19 cellular contexts compared by ENCODE assay signal in the genomic region with DNA sequence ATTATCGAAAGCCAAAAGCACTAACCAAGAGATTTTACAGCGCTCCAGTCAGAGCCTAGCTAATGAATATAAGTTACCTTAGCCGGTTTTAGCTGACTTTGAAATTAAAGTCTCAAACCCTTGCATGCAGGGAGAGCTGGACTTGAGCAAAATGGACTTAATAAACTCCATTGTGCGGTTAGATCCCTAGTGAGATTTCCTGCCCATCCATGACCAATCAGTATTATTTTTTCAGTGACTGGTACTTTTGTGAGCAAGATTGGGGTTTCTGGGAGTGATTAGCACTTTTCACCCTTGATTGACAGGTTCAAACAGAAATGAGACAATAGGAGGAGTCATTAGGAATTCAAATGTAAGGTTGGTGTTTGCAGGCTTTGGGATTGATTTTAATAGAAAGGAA.
DNase-seq lines count a peak whose midpoint lies in the region; ATAC-seq and TF ChIP-seq lines count a peak whose summit lies in the region.
"Had no signal": no experiment of that assay in that cellular context is flagged by ENCODE, and none has a peak within 500 bp of the region (broad histone marks: within the 10 kb centered on the region; RNA-seq: fewer than 3 reads in every experiment).

No MANE protein-coding gene starts in this region.

- H3K79me1 ChIP-seq in neuronal stem cell (ENCODE audit: low read depth, low read length), result no peaks in the 10 kb centered on the region

- no peak overlapping the region for H3K4ac ChIP-seq in neuronal stem cell (ENCODE audit: low read length)

- WGBS in neuronal stem cell (ENCODE audit: extremely low coverage in 2 of 2, insufficient read length in 2 of 2, insufficient replicate concordance in 1 of 2), 2 donors, result no CpG with 5 or more reads among the region's 4 CpGs

- intact Hi-C loops in left cardiac atrium (cut with DNase I), result no loop called here

- H3K9ac ChIP-seq in neuronal stem cell (ENCODE audit: low read depth, low read length, poor library complexity), result no peak overlapping the region
- H3K9ac ChIP-seq: BLaER1 had no signal

- no peak for TF ChIP-seq CTCF in kidney epithelial cell (IDR thresholded peaks at IDR 0.05; ENCODE audit: insufficient read depth, low read length, poor library complexity, severe bottlenecking)

- no peak overlapping the region for H3K14ac ChIP-seq in neuronal stem cell (ENCODE audit: low read length)

- no peak overlapping the region for H3K4me2 ChIP-seq in neuronal stem cell (ENCODE audit: insufficient read depth, low read length, poor library complexity, severe bottlenecking)
- H3K4me2 ChIP-seq: BLaER1, PC-9 had no signal

- no peak overlapping the region for H2BK15ac ChIP-seq in neuronal stem cell (ENCODE audit: low read length)

- H2BK5ac ChIP-seq in neuronal stem cell (ENCODE audit: low read length), result no peak overlapping the region

- H2BK120ac ChIP-seq in neuronal stem cell (ENCODE audit: low read depth, low read length), result no peak overlapping the region

- no peak overlapping the region for H3K18ac ChIP-seq in neuronal stem cell (ENCODE audit: low read length)

- H3K36me3 ChIP-seq in H7 (replicated peaks; ENCODE audit: control insufficient read depth, insufficient read depth, low read length) (no peaks in the 10 kb centered on the region), kidney epithelial cell (ENCODE audit: control insufficient read depth, insufficient read depth, low read length) (no peaks in the 10 kb centered on the region), neuronal stem cell (replicated peaks in 1 of 2; ENCODE audit: control insufficient read depth in 2 of 2, insufficient read depth in 2 of 2, low read length in 2 of 2) (no peaks in the 10 kb centered on the region)
- H3K36me3 ChIP-seq: BLaER1 had no signal

- DNase-seq in H7 (peak; percentile 2), astrocyte of the hippocampus (ENCODE audit: low read depth, low spot score) (peak; percentile 26), kidney epithelial cell (ENCODE audit: low read depth) (peak; percentile 12), neuronal stem cell (ENCODE audit: low spot score) (peak; percentile 44), NCI-H510A treated with DMSO at 0.1 percent for 48 hours (lab: John Stamatoyannopoulos, UW) (no peak), left cardiac atrium (no peak), UCSD-AML1 (lab: John Stamatoyannopoulos, UW; ENCODE audit: unreplicated experiment) (no peak)
- DNase-seq: Calu3; CD4-positive, alpha-beta memory T cell; GOT3; KBM-7; NCI-H1930; NCI-H226; NCI-H524 treated with DMSO at 0.1 percent for 48 hours; PC-9; SIG-M5 had no signal

- no peak overlapping the region for H2AK5ac ChIP-seq in neuronal stem cell (ENCODE audit: low read depth, low read length)

- H3K27me3 ChIP-seq in H7 (ENCODE audit: control insufficient read depth, insufficient read depth, low read length), result no peaks in the 10 kb centered on the region
- H3K27me3 ChIP-seq in kidney epithelial cell (ENCODE audit: control insufficient read depth, insufficient read depth, low read length), result no peaks in the 10 kb centered on the region
- no peaks in the 10 kb centered on the region for H3K27me3 ChIP-seq in neuronal stem cell (ENCODE audit: control insufficient read depth in 3 of 3, insufficient read depth in 3 of 3, low read depth in 1 of 3, low read length in 3 of 3)
- H3K27me3 ChIP-seq: BLaER1 had no signal

- H2BK12ac ChIP-seq in neuronal stem cell (ENCODE audit: low read length), result no peak overlapping the region

- no peak overlapping the region for H2AFZ ChIP-seq in neuronal stem cell (ENCODE audit: low read length)
- H2AFZ ChIP-seq: PC-9 had no signal

- H3K4me3 ChIP-seq in H7 (ENCODE audit: insufficient read depth, low read depth, low read length), result no peak overlapping the region
- H3K4me3 ChIP-seq in kidney epithelial cell (ENCODE audit: low read depth, low read length), result no peak overlapping the region
- H3K4me3 ChIP-seq in neuronal stem cell (ENCODE audit: low read length in 2 of 2), result no peak overlapping the region
- H3K4me3 ChIP-seq: BLaER1, PC-9 had no signal

- H3K27ac ChIP-seq in neuronal stem cell (replicated peaks; ENCODE audit: low read length), result peak overlapping the region; percentile 69
- H3K27ac ChIP-seq: BLaER1, PC-9, RWPE1 had no signal

- no peak overlapping the region for H3K23ac ChIP-seq in neuronal stem cell (ENCODE audit: low read depth, low read length, poor library complexity)

- H4K8ac ChIP-seq in neuronal stem cell (ENCODE audit: low read depth, low read length), result no peak overlapping the region

- ATAC-seq in left cardiac atrium, result no peak
- ATAC-seq: HepG2 had no signal

- no peak overlapping the region for H4K91ac ChIP-seq in neuronal stem cell (ENCODE audit: low read depth, low read length, poor library complexity)

- peaks cover 11 to 82% of the 10 kb centered on the region in 2 donors for H3K4me1 ChIP-seq in neuronal stem cell (ENCODE audit: control insufficient read depth in 2 of 2, insufficient read depth in 1 of 2, low read depth in 1 of 2, low read length in 2 of 2)
- H3K4me1 ChIP-seq: BLaER1 had no signal

- H3K9me3 ChIP-seq in neuronal stem cell (replicated peaks in 1 of 2; ENCODE audit: control insufficient read depth in 2 of 2, insufficient read depth in 1 of 2, low read depth in 1 of 2, low read length in 2 of 2), result no peaks in the 10 kb centered on the region
- H3K9me3 ChIP-seq: BLaER1 had no signal

Comparison
In these comparisons a context has a peak if more than half of its experiments do, and no peak if none do; other contexts are left out.
1. DNase-seq: peak in H7 (single experiment), astrocyte of the hippocampus (single experiment), kidney epithelial cell (single experiment) and neuronal stem cell (single experiment); none in NCI-H510A treated with DMSO at 0.1 percent for 48 hours (single experiment), left cardiac atrium (single experiment) and UCSD-AML1 (single experiment).